Comparison of ENCODE assay signal across 8 cellular contexts in genomic region chr10:114876602-114877300, GRCh38. TPM values are rescaled to one million over a fixed set of nuclear protein-coding genes. Genes with fewer than 3 reads are reported as not detected.
DNase-seq lines count a peak whose midpoint lies in the region; ATAC-seq and TF ChIP-seq lines count a peak whose summit lies in the region.

No MANE protein-coding gene starts in this region.

- H3K27me3 Mint-ChIP-seq in activated CD8-positive, alpha-beta T cell treated with anti-CD3 and anti-CD28 coated beads for 36 hours: peaks cover 36% of the 10 kb centered on the region
- H3K27me3 Mint-ChIP-seq in neural crest cell (ENCODE audit: low read depth): no peaks in the 10 kb centered on the region

- no peak overlapping the region for H3K27ac Mint-ChIP-seq in activated CD8-positive, alpha-beta T cell treated with anti-CD3 and anti-CD28 coated beads for 36 hours
- H3K27ac Mint-ChIP-seq in neural crest cell (ENCODE audit: unreplicated experiment): peak overlapping the region; percentile 80

- H3K9ac ChIP-seq in fibroblast of lung (ENCODE audit: insufficient read depth, low read length): no peak overlapping the region

- H3K4me1 Mint-ChIP-seq in activated CD8-positive, alpha-beta T cell treated with anti-CD3 and anti-CD28 coated beads for 36 hours (ENCODE audit: low read depth): peaks cover 10% of the 10 kb centered on the region
- H3K4me1 Mint-ChIP-seq in neural crest cell: peaks cover 33% of the 10 kb centered on the region

- POLR2A ChIA-PET in activated CD8-positive, alpha-beta T cell treated with anti-CD3 and anti-CD28 coated beads for 36 hours (lab: Charles Lee): no interaction called here

- DNase-seq in COR-L47 (lab: John Stamatoyannopoulos, UW): peak; percentile 34
- DNase-seq in NCI-H2227 treated with DMSO at 0.1 percent for 48 hours (lab: John Stamatoyannopoulos, UW): peak; percentile 19
- DNase-seq in activated CD8-positive, alpha-beta T cell treated with anti-CD3 and anti-CD28 coated beads for 36 hours: peak; percentile 73
- peak; percentile 44 to 55 for DNase-seq in fibroblast of lung (ENCODE audit: low read depth in 2 of 2)
- peak; percentile 65 for DNase-seq in neural crest cell (ENCODE audit: low read depth, low spot score)
- DNase-seq in effector CD8-positive, alpha-beta T cell (lab: John Stamatoyannopoulos, UW): no peak

- H3K36me3 ChIP-seq in fibroblast of lung (ENCODE audit: control insufficient read depth, insufficient read depth, low read length): no peaks in the 10 kb centered on the region

- H3K9me3 ChIP-seq in fibroblast of lung (ENCODE audit: control insufficient read depth, insufficient read depth, low read depth, low read length): no peaks in the 10 kb centered on the region

- ATAC-seq in GM19023 (IDR thresholded peaks at IDR 0.05; ENCODE audit: unreplicated experiment) (peak; percentile 60), HG03064 (IDR thresholded peaks at IDR 0.05; ENCODE audit: low read depth, unreplicated experiment) (peak; percentile 77)
- peak; percentile 81 for ATAC-seq in activated CD8-positive, alpha-beta T cell treated with anti-CD3 and anti-CD28 coated beads for 36 hours

- intact Hi-C loops in activated CD8-positive, alpha-beta T cell treated with anti-CD3 and anti-CD28 coated beads for 36 hours (cut with micrococcal nuclease): loop anchor here (2.0 kb wide), 1 partner anchor 252 kb away; no protein-coding TSS in a partner anchor

- peaks cover 5% of the 10 kb centered on the region for H3K4me1 ChIP-seq in fibroblast of lung (ENCODE audit: control insufficient read depth, extremely low read depth, insufficient read depth, low read length)

- H3K4me3 Mint-ChIP-seq in activated CD8-positive, alpha-beta T cell treated with anti-CD3 and anti-CD28 coated beads for 36 hours: no peak overlapping the region
- H3K4me3 Mint-ChIP-seq in neural crest cell: no peak overlapping the region

- H3K79me2 ChIP-seq in fibroblast of lung (ENCODE audit: control insufficient read depth, insufficient read depth, low read length): no peaks in the 10 kb centered on the region

- no peaks in the 10 kb centered on the region for H4K20me1 ChIP-seq in fibroblast of lung (ENCODE audit: control insufficient read depth, extremely low read depth, insufficient read depth, low read length)

- no peaks in the 10 kb centered on the region for H3K36me3 Mint-ChIP-seq in activated CD8-positive, alpha-beta T cell treated with anti-CD3 and anti-CD28 coated beads for 36 hours (ENCODE audit: low read depth)
- no peaks in the 10 kb centered on the region for H3K36me3 Mint-ChIP-seq in neural crest cell (ENCODE audit: low read depth)

- no peak overlapping the region for H3K4me3 ChIP-seq in fibroblast of lung (replicated peaks in 1 of 4; ENCODE audit: control extremely low read depth in 1 of 4, insufficient read depth in 1 of 4, low read depth in 3 of 4, low read length in 4 of 4)

- CTCF ChIA-PET in activated CD8-positive, alpha-beta T cell treated with anti-CD3 and anti-CD28 coated beads for 36 hours (lab: Charles Lee): interaction anchor here (0.6 to 2.9 kb wide), 22 partner anchors 8 to 406 kb away, joined by 3 to 14 read pairs (median 4); partner anchors contain the start of gene TRUB1

- peak overlapping the region; percentile 85 for H2AFZ ChIP-seq in fibroblast of lung (ENCODE audit: low read length)

- H3K4me2 ChIP-seq in fibroblast of lung (ENCODE audit: extremely low read depth, insufficient read depth, low read length): peak overlapping the region; percentile 44

- H3K27ac ChIP-seq in fibroblast of lung (ENCODE audit: insufficient read depth, low read length): no peak overlapping the region

- no peak for TF ChIP-seq CTCF in activated CD8-positive, alpha-beta T cell treated with anti-CD3 and anti-CD28 coated beads for 36 hours (IDR thresholded peaks at IDR 0.05)
- TF ChIP-seq CTCF in fibroblast of lung (conservative IDR thresholded peaks at IDR 0.05 in 1 of 2, IDR thresholded peaks at IDR 0.05 in 1 of 2; ENCODE audit: low read depth in 1 of 2, low read length in 2 of 2): peak; percentile 79 to 89
- peak; percentile 80 for TF ChIP-seq CTCF in neural crest cell (conservative IDR thresholded peaks at IDR 0.05)

- no peaks in the 10 kb centered on the region for H3K9me3 Mint-ChIP-seq in activated CD8-positive, alpha-beta T cell treated with anti-CD3 and anti-CD28 coated beads for 36 hours
- no peaks in the 10 kb centered on the region for H3K9me3 Mint-ChIP-seq in neural crest cell

- H3K27me3 ChIP-seq in fibroblast of lung (ENCODE audit: control insufficient read depth, insufficient read depth, low read length): no peaks in the 10 kb centered on the region

RNA-seq across cellular contexts. Expression of gene FHIP2A, which starts 55.2 kb away (rescaled TPM):
- total RNA-seq in activated CD8-positive, alpha-beta T cell treated with anti-CD3 and anti-CD28 coated beads for 36 hours: 10 to 100 TPM; 12.6 to 16.6 TPM
- total RNA-seq in fibroblast of lung: 25.7 and 26.1 TPM in 2 replicates
- 20.6 and 26.6 TPM in 2 replicates for polyA plus RNA-seq in fibroblast of lung
- polyA plus RNA-seq in fibroblast of lung (2012): 15.0 and 18.7 TPM in 2 replicates
- 9.8 and 20.7 TPM in 2 replicates for polyA minus RNA-seq in fibroblast of lung (ENCODE audit: low replicate concordance)
- 14.4 and 17.0 TPM in 2 replicates for total RNA-seq in neural crest cell
